In genomic region chr2:176689711-176690110, GRCh38 we compare ENCODE assay signal across 34 cellular contexts.
"Had no signal": no experiment of that assay in that cellular context is flagged by ENCODE, and none has a peak within 500 bp of the region (broad histone marks: within the 10 kb centered on the region; RNA-seq: fewer than 3 reads in every experiment).

No MANE protein-coding gene starts in this region.

- DNase-seq: Karpas-422, Kasumi-1, MG63, MM.1S, MV-4-11, NCI-H1048, NCI-H1092, NCI-H1092 treated with DMSO at 0.1 percent for 48 hours, NCI-H1105, NCI-H1105 treated with DMSO at 0.1 percent for 48 hours, NCI-H1417, NCI-H1417 treated with DMSO at 0.1 percent for 48 hours, NCI-H1436, NCI-H1436 treated with DMSO at 0.1 percent for 48 hours, NCI-H146, NCI-H1694, NCI-H1694 treated with DMSO at 0.1 percent for 48 hours, NCI-H187, NCI-H187 treated with DMSO at 0.1 percent for 48 hours, NCI-H1930, NCI-H2029, NCI-H2029 treated with DMSO at 0.1 percent for 48 hours, NCI-H2081, NCI-H2081 treated with DMSO at 0.1 percent for 48 hours, NCI-H2107, NCI-H2171, NCI-H2171 treated with DMSO at 0.1 percent for 48 hours, NCI-H2227 treated with DMSO at 0.1 percent for 48 hours, NCI-H226, NCI-H345, NCI-H446, NCI-H446 treated with DMSO at 0.1 percent for 48 hours, NCI-H510A, NCI-H510A treated with DMSO at 0.1 percent for 48 hours had no signal

- H3K4me3 ChIP-seq: MG63 had no signal

- H3K9me3 ChIP-seq: MG63 had no signal

- H3K36me3 ChIP-seq: MG63 had no signal
